Comparison of ENCODE assay signal across 8 cellular contexts in the genomic region with DNA sequence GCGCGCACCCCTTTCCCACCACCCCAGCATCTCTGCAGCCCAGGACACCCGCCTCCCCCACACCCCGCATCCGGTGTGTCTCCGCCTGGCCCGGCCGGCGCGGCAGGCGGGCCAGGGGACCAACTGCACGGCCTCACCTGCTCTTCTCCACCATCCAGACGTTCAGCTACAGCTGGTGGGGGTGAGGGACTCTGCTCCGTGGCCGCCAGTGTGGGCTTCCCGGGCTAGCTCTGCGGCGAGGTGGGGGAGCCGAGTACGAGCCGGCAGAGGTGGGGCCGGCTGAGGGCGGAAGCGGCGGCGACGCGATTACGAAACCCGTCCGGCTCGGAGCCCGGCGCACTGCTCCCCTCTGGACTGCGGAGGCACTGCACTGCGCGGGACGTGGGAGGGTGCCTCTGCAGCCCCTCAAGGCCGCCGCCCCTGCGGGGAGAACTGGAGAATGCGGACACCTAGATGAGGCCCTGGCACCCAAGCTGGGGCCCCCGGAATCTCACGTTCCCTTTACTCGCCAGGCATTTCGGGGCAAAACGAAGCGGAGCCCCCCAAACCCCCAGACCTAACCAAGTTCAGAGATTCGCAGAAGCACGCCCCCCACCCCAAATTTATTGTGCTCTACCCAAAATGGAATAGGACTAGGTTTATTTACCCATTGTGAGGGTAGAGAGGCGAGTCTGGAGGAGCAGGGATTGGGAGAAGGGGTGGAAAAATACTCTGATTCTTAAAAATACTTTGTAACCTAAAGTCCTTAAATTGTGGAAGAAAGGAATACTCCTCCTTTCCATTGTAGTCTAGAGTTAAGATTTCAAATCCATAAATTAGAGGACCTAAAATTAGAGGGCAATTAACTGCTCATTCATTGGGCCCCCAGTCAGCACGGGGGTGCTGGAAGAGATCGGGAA. TPM values are rescaled to one million over a fixed set of nuclear protein-coding genes. Genes with fewer than 3 reads are reported as not detected.
A peak's percentile ranks its signal among the peaks of the same experiment; 100 is the strongest.
DNase-seq lines count a peak whose midpoint lies in the region; ATAC-seq and TF ChIP-seq lines count a peak whose summit lies in the region.

A gene with protein sequence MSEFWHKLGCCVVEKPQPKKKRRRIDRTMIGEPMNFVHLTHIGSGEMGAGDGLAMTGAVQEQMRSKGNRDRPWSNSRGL (minus strand): TSS at position 281 of the 899 bp plus-strand sequence. CDS start 3,892 bp downstream, outside the sequence.

- H3K27me3 ChIP-seq in AG04450 (ENCODE audit: control insufficient read depth, insufficient read depth, low read length) (no peaks in the 10 kb centered on the region), kidney epithelial cell (ENCODE audit: control insufficient read depth, insufficient read depth, low read length) (no peaks in the 10 kb centered on the region)

- peak; percentile 45 for DNase-seq in AG04450 (ENCODE audit: low read depth, low spot score)
- DNase-seq in NCI-H345 (lab: John Stamatoyannopoulos, UW) = peak; percentile 96
- peak; percentile 61 for DNase-seq in activated CD4-positive, CD25-positive, alpha-beta regulatory T cell treated with anti-CD3 and anti-CD28 coated beads, Interleukin-2, amount 50 U/mL, for 16 hours (ENCODE audit: low read depth, low spot score)
- DNase-seq in cerebellar cortex (ENCODE audit: low spot score) = peak; percentile 84
- no peak for DNase-seq in kidney epithelial cell (ENCODE audit: low read depth)
- peak; percentile 58 to 69 for DNase-seq in stimulated activated CD4-positive, alpha-beta T cell treated with anti-CD3 and anti-CD28 coated beads, Interleukin-1b, Interleukin-23, amount 100 ng/mL, for 1 hour (ENCODE audit: low read depth in 2 of 2)

- POLR2A ChIA-PET in AG04450 (lab: Yijun Ruan, JAX) = interaction anchor here (1.2 to 3.5 kb wide), 2 partner anchors 11 to 253 kb away, joined by 3 to 24 read pairs; partner anchors contain the start of gene C1orf56

- TF ChIP-seq CTCF in AG04450 (IDR thresholded peaks at IDR 0.05; ENCODE audit: low read depth, low read length) (peak; percentile 76), kidney epithelial cell (IDR thresholded peaks at IDR 0.05; ENCODE audit: insufficient read depth, low read length, poor library complexity, severe bottlenecking) (peak; percentile 77)

- no peaks in the 10 kb centered on the region; the same call in 1 of the 2 replicates for H3K9me3 ChIP-seq in AG04450 (ENCODE audit: control insufficient read depth, insufficient read depth, low read length)

- peak within 1 kb of the TSS; percentile 92 for H3K27ac ChIP-seq in AG04450 (ENCODE audit: low read depth, low read length)

- ATAC-seq in GM18867 (IDR thresholded peaks at IDR 0.05; ENCODE audit: unreplicated experiment) = peak; percentile 83
- peak; percentile 79 for ATAC-seq in HG03108 (IDR thresholded peaks at IDR 0.05; ENCODE audit: unreplicated experiment)

- peak within 1 kb of the TSS; percentile 84 for H3K4me3 ChIP-seq in AG04450 (ENCODE audit: low read depth, low read length)
- H3K4me3 ChIP-seq in kidney epithelial cell (ENCODE audit: low read depth, low read length) = peak within 1 kb of the TSS; percentile 73

- H3K36me3 ChIP-seq in kidney epithelial cell (ENCODE audit: control insufficient read depth, insufficient read depth, low read length) = peaks cover 4% of the 10 kb centered on the region

- CTCF ChIA-PET in AG04450 (lab: Charles Lee) = interaction anchor here (0.5 to 1.5 kb wide), 7 partner anchors 10 to 384 kb away, joined by 3 to 5 read pairs (median 3); partner anchors contain the start of gene C1orf56

RNA-seq across cellular contexts. Expression of the gene that starts here (rescaled TPM):
- 66.3 and 70.3 TPM in 2 replicates for polyA plus RNA-seq in AG04450 (2011; rRNA removed)
- 55.5 and 56.1 TPM in 2 replicates for polyA minus RNA-seq in AG04450 (2011; rRNA and poly(A)+ RNA removed)
- 114 and 124 TPM in 2 replicates for total RNA-seq in kidney epithelial cell
